19 cellular contexts compared by ENCODE assay signal in the genomic region with DNA sequence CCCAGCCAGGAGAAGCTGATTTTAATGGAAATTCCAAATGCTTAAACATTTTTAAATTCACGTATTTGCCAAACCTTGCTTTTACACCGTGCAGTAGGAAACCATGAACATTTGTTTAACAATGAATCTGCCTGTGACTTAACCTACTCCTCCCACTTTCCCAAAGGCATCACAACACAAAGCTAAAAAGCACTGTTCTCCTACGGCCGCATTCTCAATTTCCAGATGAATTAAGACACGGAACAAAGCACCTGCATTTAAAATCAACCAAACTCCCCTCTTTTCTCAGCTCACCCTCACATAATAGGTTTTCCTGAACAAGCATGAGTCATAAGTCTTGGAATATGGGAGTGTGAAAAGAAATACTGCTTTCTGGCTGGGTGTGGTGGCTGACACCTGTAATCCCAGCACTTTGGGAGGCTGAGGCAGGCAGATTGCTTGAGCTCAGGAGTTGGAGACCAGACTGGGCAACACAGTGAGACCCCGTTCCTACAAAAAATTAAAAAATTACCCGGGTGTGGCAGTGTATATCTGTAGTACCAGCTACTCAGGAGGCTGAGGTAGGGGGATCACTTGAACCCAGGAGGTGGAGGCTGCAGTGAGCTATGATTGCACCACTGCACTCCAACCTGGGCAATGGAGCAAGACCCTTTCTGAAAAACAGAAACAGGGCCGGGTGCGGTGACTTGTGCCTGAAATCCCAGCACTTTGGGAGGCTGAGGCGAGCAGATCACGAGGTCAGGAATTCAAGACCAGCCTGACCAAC. TPM values are rescaled to one million over a fixed set of nuclear protein-coding genes. Genes with fewer than 3 reads are reported as not detected.
DNase-seq lines count a peak whose midpoint lies in the region; ATAC-seq, FAIRE-seq and TF ChIP-seq lines count a peak whose summit lies in the region.
"Had no signal": no experiment of that assay in that cellular context is flagged by ENCODE, and none has a peak within 500 bp of the region (broad histone marks: within the 10 kb centered on the region; RNA-seq: fewer than 3 reads in every experiment).

No MANE protein-coding gene starts in this region.

- H3K27ac ChIP-seq in astrocyte (ENCODE audit: low read depth, low read length) (no peak overlapping the region), H1 (ENCODE audit: low read depth, low read length) (no peak overlapping the region)
- H3K27ac ChIP-seq: HL-60 had no signal

- H3K23ac ChIP-seq in H1 (ENCODE audit: insufficient read length), result no peak overlapping the region

- H2AFZ ChIP-seq in astrocyte (ENCODE audit: low read depth, low read length) (no peak overlapping the region), H1 (ENCODE audit: low read length) (no peak overlapping the region)

- H2BK12ac ChIP-seq in H1 (ENCODE audit: low read depth, low read length), result no peak overlapping the region

- H3K4me2 ChIP-seq in astrocyte (ENCODE audit: low read length) (no peak overlapping the region), H1 (ENCODE audit: insufficient read depth in 1 of 2, low read depth in 2 of 2, low read length in 2 of 2) (no peak overlapping the region)

- no peaks in the 10 kb centered on the region for H3K9me3 Mint-ChIP-seq in astrocyte (ENCODE audit: unreplicated experiment)
- H3K9me3 Mint-ChIP-seq: CD4-positive, alpha-beta T cell had no signal

- H3K79me2 ChIP-seq in astrocyte (ENCODE audit: insufficient read depth, low read length) (no peaks in the 10 kb centered on the region), H1 (ENCODE audit: control insufficient read depth in 1 of 2, insufficient read depth in 2 of 2, low read length in 2 of 2) (no peaks in the 10 kb centered on the region)

- no peak overlapping the region for H4K5ac ChIP-seq in H1 (ENCODE audit: insufficient read length, low read depth, low read length)

- WGBS in H1 (ENCODE audit: extremely low coverage in 1 of 2, insufficient coverage in 1 of 2, insufficient read length in 1 of 2, insufficient replicate concordance in 2 of 2, low coverage in 1 of 2, low lambda C conversion rate in 2 of 2, missing lambda C conversion rate in 1 of 2), 2 experiments, result 81% methylated on average over 11 of the region's 11 CpGs; no CpG with 5 or more reads in 1 of the 2 experiments

- no peak overlapping the region for H2BK5ac ChIP-seq in H1 (ENCODE audit: low read depth, low read length)

- H3K18ac ChIP-seq in H1 (ENCODE audit: extremely low read depth, low read length), result no peak overlapping the region

- H3K79me1 ChIP-seq in H1 (ENCODE audit: low read depth, low read length), result no peaks in the 10 kb centered on the region

- no peak overlapping the region for H3K9ac ChIP-seq in astrocyte (ENCODE audit: low read length)
- H3K9ac ChIP-seq in H1 (replicated peaks in 1 of 4; ENCODE audit: extremely low read depth in 1 of 4, low read depth in 3 of 4, low read length in 3 of 4), result no peak overlapping the region

- in situ Hi-C loops in HAP-1 (cut with MboI; ENCODE audit: low sequenced_read_pairs), result no loop called here

- TF ChIP-seq CTCF in astrocyte (IDR thresholded peaks at IDR 0.05; ENCODE audit: insufficient read depth, low read depth, low read length) (no peak), H1 (IDR thresholded peaks at IDR 0.05; ENCODE audit: control extremely low read depth in 1 of 3, insufficient read depth in 1 of 3, low read depth in 1 of 3, low read length in 3 of 3) (no peak)

- no peaks in the 10 kb centered on the region for H3K27me3 Mint-ChIP-seq in astrocyte (ENCODE audit: low read depth, unreplicated experiment)
- H3K27me3 Mint-ChIP-seq: B cell; CD4-positive, alpha-beta T cell had no signal

- no peaks in the 10 kb centered on the region for H3K36me3 Mint-ChIP-seq in astrocyte (ENCODE audit: low read depth, unreplicated experiment)

- no peaks in the 10 kb centered on the region for H3K27me3 ChIP-seq in HAP-1 (ENCODE audit: low read depth)
- no peaks in the 10 kb centered on the region for H3K27me3 ChIP-seq in astrocyte (ENCODE audit: insufficient read depth, low read length)
- no peaks in the 10 kb centered on the region for H3K27me3 ChIP-seq in H1 (replicated peaks in 1 of 4; ENCODE audit: control insufficient read depth in 3 of 4, extremely low read depth in 1 of 4, insufficient read depth in 3 of 4, low read length in 3 of 4)

- no peak overlapping the region for H2BK120ac ChIP-seq in H1 (replicated peaks; ENCODE audit: low read depth, low read length)

- DNase-seq in A172 (ENCODE audit: low spot score) (peak; percentile 27), HAP-1 (ENCODE audit: low spot score in 2 of 2) (peak; percentile 49 to 60), astrocyte (ENCODE audit: low read depth) (peak; percentile 6), H1 (ENCODE audit: low read depth in 1 of 2, low spot score in 2 of 2) (no peak), HEK293T (ENCODE audit: extremely low spot score) (no peak)
- DNase-seq in stimulated activated CD4-positive, alpha-beta T cell treated with anti-CD3 and anti-CD28 coated beads, Interleukin-1b, Interleukin-23, amount 100 ng/mL, for 48 hours, result no peak
- DNase-seq: 8988T; C1 segment of cervical spinal cord; Calu3; CD4-positive, alpha-beta T cell; DMS 273 treated with DMSO at 0.1 percent for 48 hours; IMR-90; KG1 had no signal

- H2AK5ac ChIP-seq in H1 (ENCODE audit: low read depth, low read length), result no peak overlapping the region

- FAIRE-seq in astrocyte (lab: Jason Lieb, UNC), result no peak
- FAIRE-seq in H1 (lab: Jason Lieb, UNC), result no peak
- FAIRE-seq: GM12892, H54 had no signal

- no peaks in the 10 kb centered on the region for H3K9me3 ChIP-seq in HAP-1
- no peaks in the 10 kb centered on the region for H3K9me3 ChIP-seq in astrocyte (ENCODE audit: insufficient read depth, low read depth, low read length)
- H3K9me3 ChIP-seq in H1 (ENCODE audit: insufficient read depth in 2 of 2, low read depth in 1 of 2, low read length in 1 of 2), result no peaks in the 10 kb centered on the region

- no peak overlapping the region for H3K4ac ChIP-seq in H1 (replicated peaks; ENCODE audit: insufficient read length, low read depth, low read length)

- H3K4me1 Mint-ChIP-seq in astrocyte (ENCODE audit: low read depth, unreplicated experiment), result no peaks in the 10 kb centered on the region

- no peak overlapping the region for H4K8ac ChIP-seq in H1 (ENCODE audit: extremely low read depth, insufficient read depth, low read length)

- H3K56ac ChIP-seq in H1 (replicated peaks; ENCODE audit: insufficient read length, low read depth, low read length), result no peak overlapping the region

- TF ChIP-seq EP300 in H1 (IDR thresholded peaks at IDR 0.05; ENCODE audit: borderline replicate concordance in 1 of 2, low read depth in 2 of 2, low read length in 2 of 2), result no peak

- no peak overlapping the region for H2BK15ac ChIP-seq in H1 (ENCODE audit: low read length)

- H3K27ac Mint-ChIP-seq in astrocyte (ENCODE audit: unreplicated experiment), result no peak overlapping the region
- H3K27ac Mint-ChIP-seq: B cell; CD4-positive, alpha-beta T cell had no signal

- H3K4me3 ChIP-seq in HAP-1 (no peak overlapping the region), astrocyte (ENCODE audit: insufficient read depth, low read depth, low read length) (no peak overlapping the region), H1 (ENCODE audit: extremely low read depth in 1 of 4, insufficient read depth in 2 of 4, low read depth in 3 of 4, low read length in 4 of 4) (no peak overlapping the region)

- TF ChIP-seq RAD21 in H1 (IDR thresholded peaks at IDR 0.05 in 1 of 2, conservative IDR thresholded peaks at IDR 0.05 in 1 of 2; ENCODE audit: low read depth in 2 of 2, low read length in 2 of 2), result no peak

- no peak overlapping the region for H4K91ac ChIP-seq in H1 (replicated peaks; ENCODE audit: insufficient read length, low read length)

- POLR2A ChIA-PET in H1 (lab: Charles Lee; ENCODE audit: partially characterized antibody), result interaction anchor here (0.8 to 1.0 kb wide), 3 partner anchors 14 to 315 kb away, joined by 3 to 4 read pairs (median 4); partner anchors contain the start of genes AIMP2 and PMS2
- POLR2A ChIA-PET in HEK293T (lab: Yijun Ruan, JAX), result no interaction called here

- CTCF ChIA-PET in H1 (lab: Charles Lee; ENCODE audit: partially characterized antibody) (interaction anchor here (0.7 to 10.5 kb wide), 26 partner anchors 8 to 245 kb away, joined by 3 to 103 read pairs (median 5); no protein-coding TSS in a partner anchor), HEK293T (lab: Yijun Ruan, JAX) (interaction anchor here (2.9 kb wide), 1 partner anchor 164 kb away, joined by 24 read pairs; no protein-coding TSS in a partner anchor)

- ATAC-seq in HG03025 (IDR thresholded peaks at IDR 0.05; ENCODE audit: low FRiP score, unreplicated experiment), result no peak
- no peak for ATAC-seq in HG02571 (IDR thresholded peaks at IDR 0.05; ENCODE audit: unreplicated experiment)

- H3K14ac ChIP-seq in H1 (ENCODE audit: insufficient read length), result no peak overlapping the region

- peaks cover 7% of the 10 kb centered on the region for H3K4me1 ChIP-seq in HAP-1
- H3K4me1 ChIP-seq in astrocyte (ENCODE audit: insufficient read depth, low read length), result no peaks in the 10 kb centered on the region
- no peaks in the 10 kb centered on the region for H3K4me1 ChIP-seq in H1 (replicated peaks in 1 of 4; ENCODE audit: control insufficient read depth in 3 of 4, insufficient read depth in 4 of 4, low read length in 3 of 4)

- no peaks in the 10 kb centered on the region for H3K23me2 ChIP-seq in H1 (ENCODE audit: low read depth, low read length)

- H4K20me1 ChIP-seq in astrocyte (ENCODE audit: insufficient read depth, low read length), result no peaks in the 10 kb centered on the region
- H4K20me1 ChIP-seq in H1 (replicated peaks in 1 of 2; ENCODE audit: control insufficient read depth in 1 of 2, insufficient read depth in 2 of 2, low read length in 2 of 2), result no peaks in the 10 kb centered on the region

- no peak overlapping the region for H2BK20ac ChIP-seq in H1 (ENCODE audit: low read length)

- TF ChIP-seq POLR2A in H1 (IDR thresholded peaks at IDR 0.05; ENCODE audit: control extremely low read depth in 1 of 2, low read depth in 2 of 2, low read length in 2 of 2), result no peak

- no peaks in the 10 kb centered on the region for H3K36me3 ChIP-seq in HAP-1 (replicated peaks)
- H3K36me3 ChIP-seq in astrocyte (ENCODE audit: insufficient read depth, low read length), result no peaks in the 10 kb centered on the region
- H3K36me3 ChIP-seq in H1 (ENCODE audit: control insufficient read depth in 2 of 4, insufficient read depth in 4 of 4, low read length in 3 of 4), result no peaks in the 10 kb centered on the region

- no peak overlapping the region for H3K4me3 Mint-ChIP-seq in astrocyte (ENCODE audit: unreplicated experiment)
- H3K4me3 Mint-ChIP-seq: B cell; CD4-positive, alpha-beta T cell had no signal

RNA-seq across cellular contexts. Expression of gene FAM220A, which starts 24.6 kb away (rescaled TPM):
- 42.4 and 154 TPM in 2 replicates for total RNA-seq in A172 (2014; rRNA removed; shearing (Covaris generic))
- total RNA-seq in astrocyte, result 23.9 and 25.1 TPM in 2 replicates
- 19.2 and 20.1 TPM in 2 replicates for total RNA-seq in H1 (2021; fragmentation: NEBNext Ultra II Directional; extraction: Animal tissue kit (Norgen Biotek cat#: 25700))
- polyA plus RNA-seq in H1 (2011; rRNA removed), result 13.0 and 19.7 TPM in 2 replicates
- 15.3 TPM for polyA plus RNA-seq in H1 (2011; cell fraction: cytosol; rRNA removed)
- 10.3 TPM for polyA plus RNA-seq in H1 (2011; cell fraction: nucleus; rRNA removed)
- polyA plus RNA-seq in H1 (2012, experiment 1 of 2), result 12.5 to 15.5 TPM (median 14.1 TPM) in 4 replicates
- polyA plus RNA-seq in H1 (2012, experiment 2 of 2), result 38.2 TPM
- 10.9 TPM for polyA plus RNA-seq in H1 (2013, experiment 1 of 2)
- polyA plus RNA-seq in H1 (2013, experiment 2 of 2), result 10.1 TPM
- 12.5 and 14.2 TPM in 2 replicates for polyA minus RNA-seq in H1 (2011; rRNA and poly(A)+ RNA removed)
- polyA minus RNA-seq in H1 (2011; cell fraction: cytosol; rRNA and poly(A)+ RNA removed), result 42.8 TPM
- 11.3 TPM for polyA minus RNA-seq in H1 (2011; cell fraction: nucleus; rRNA and poly(A)+ RNA removed)

RNA-seq across cellular contexts. Expression of gene RAC1, which starts 50.2 kb away (rescaled TPM):
- total RNA-seq in A172 (2014; rRNA removed; shearing (Covaris generic)), result 144 and 162 TPM in 2 replicates
- 322 and 340 TPM in 2 replicates for total RNA-seq in astrocyte
- total RNA-seq in H1 (2021; fragmentation: NEBNext Ultra II Directional; extraction: Animal tissue kit (Norgen Biotek cat#: 25700)), result 295 and 307 TPM in 2 replicates
- 154 and 229 TPM in 2 replicates for polyA plus RNA-seq in H1 (2011; rRNA removed)
- 220 TPM for polyA plus RNA-seq in H1 (2011; cell fraction: cytosol; rRNA removed)
- polyA plus RNA-seq in H1 (2011; cell fraction: nucleus; rRNA removed), result 96.6 TPM
- polyA plus RNA-seq in H1 (2012, experiment 1 of 2), result 262 to 400 TPM (median 315 TPM) in 4 replicates
- polyA plus RNA-seq in H1 (2012, experiment 2 of 2), result 115 TPM
- 336 TPM for polyA plus RNA-seq in H1 (2013, experiment 1 of 2)
- polyA plus RNA-seq in H1 (2013, experiment 2 of 2), result 330 TPM
- polyA minus RNA-seq in H1 (2011; rRNA and poly(A)+ RNA removed), result 164 and 204 TPM in 2 replicates
- 94.0 TPM for polyA minus RNA-seq in H1 (2011; cell fraction: cytosol; rRNA and poly(A)+ RNA removed)
- 60.4 TPM for polyA minus RNA-seq in H1 (2011; cell fraction: nucleus; rRNA and poly(A)+ RNA removed)

RNA-seq across cellular contexts. Expression of gene CYTH3, which starts 51.7 kb away (rescaled TPM):
- total RNA-seq in A172 (2014; rRNA removed; shearing (Covaris generic)), result 34.8 and 50.7 TPM in 2 replicates
- 25.5 and 29.3 TPM in 2 replicates for total RNA-seq in astrocyte
- total RNA-seq in H1 (2021; fragmentation: NEBNext Ultra II Directional; extraction: Animal tissue kit (Norgen Biotek cat#: 25700)), result 9.7 and 11.9 TPM in 2 replicates
- polyA plus RNA-seq in H1 (2011; rRNA removed), result 10.3 and 15.4 TPM in 2 replicates
- 9.3 TPM for polyA plus RNA-seq in H1 (2011; cell fraction: cytosol; rRNA removed)
- 24.2 TPM for polyA plus RNA-seq in H1 (2011; cell fraction: nucleus; rRNA removed)
- polyA plus RNA-seq in H1 (2012, experiment 1 of 2), result 7.1 to 10.0 TPM (median 9.3 TPM) in 4 replicates
- polyA plus RNA-seq in H1 (2012, experiment 2 of 2), result 3.8 TPM
- polyA plus RNA-seq in H1 (2013, experiment 1 of 2), result 8.0 TPM
- polyA plus RNA-seq in H1 (2013, experiment 2 of 2), result 9.2 TPM
- polyA minus RNA-seq in H1 (2011; rRNA and poly(A)+ RNA removed), result 5.1 and 10.3 TPM in 2 replicates
- 9.4 TPM for polyA minus RNA-seq in H1 (2011; cell fraction: cytosol; rRNA and poly(A)+ RNA removed)
- 11.6 TPM for polyA minus RNA-seq in H1 (2011; cell fraction: nucleus; rRNA and poly(A)+ RNA removed)

Comparison
In these comparisons a context has a peak if more than half of its experiments do, and no peak if none do; other contexts are left out.
1. DNase-seq: peak in A172 (single experiment), HAP-1 (2 of 2) and astrocyte (single experiment); none in H1 (0 of 2), HEK293T (single experiment) and stimulated activated CD4-positive, alpha-beta T cell treated with anti-CD3 and anti-CD28 coated beads, Interleukin-1b, Interleukin-23, amount 100 ng/mL, for 48 hours (single experiment).